In genomic region chr13:79374578-79374977, GRCh38 we compare ENCODE assay signal across 24 cellular contexts. TPM values are rescaled to one million over a fixed set of nuclear protein-coding genes. Genes with fewer than 3 reads are reported as not detected.
DNase-seq lines count a peak whose midpoint lies in the region; ATAC-seq, FAIRE-seq and TF ChIP-seq lines count a peak whose summit lies in the region.
"Had no signal": no experiment of that assay in that cellular context is flagged by ENCODE, and none has a peak within 500 bp of the region (broad histone marks: within the 10 kb centered on the region; RNA-seq: fewer than 3 reads in every experiment).

No MANE protein-coding gene starts in this region.

- H2AK5ac ChIP-seq in H9 (ENCODE audit: insufficient read length, low read length), result no peak overlapping the region

- WGBS in H9 (ENCODE audit: extremely low coverage, insufficient read length, low lambda C conversion rate), result no CpG with 5 or more reads among the region's 6 CpGs

- H3K4me1 Mint-ChIP-seq in H9 (no peaks in the 10 kb centered on the region; a peak in 1 of 4 replicates), nephron progenitor cell (no peaks in the 10 kb centered on the region)
- no peaks in the 10 kb centered on the region for H3K4me1 Mint-ChIP-seq in activated CD8-positive, alpha-beta T cell treated with anti-CD3 and anti-CD28 coated beads, Interleukin-2, amount 10 ng/mL, durations not matched to agents 7 days and 5 days (ENCODE audit: low read depth)

- H3K79me1 ChIP-seq in H9 (ENCODE audit: insufficient read depth, low read depth, low read length, poor library complexity, severe bottlenecking), result peaks cover 2% of the 10 kb centered on the region

- ATAC-seq in SK-N-SH treated with all-trans-retinoic acid at 6 μM for 48 hours (no peak), GM18867 (IDR thresholded peaks at IDR 0.05; ENCODE audit: unreplicated experiment) (no peak)
- no peak for ATAC-seq in activated CD8-positive, alpha-beta T cell treated with anti-CD3 and anti-CD28 coated beads, Interleukin-2, amount 10 ng/mL, durations not matched to agents 7 days and 5 days
- ATAC-seq: HCT116, T-cell had no signal

- H3K27ac Mint-ChIP-seq in H9, result peak overlapping the region in 2 of 3 experiments; percentile 4 to 74; a peak in 3 of 7 replicates
- H3K27ac Mint-ChIP-seq in nephron progenitor cell, result peak overlapping the region; percentile 57
- no peak overlapping the region for H3K27ac Mint-ChIP-seq in activated CD8-positive, alpha-beta T cell treated with anti-CD3 and anti-CD28 coated beads, Interleukin-2, amount 10 ng/mL, durations not matched to agents 7 days and 5 days
- H3K27ac Mint-ChIP-seq: T-cell had no signal

- H4K5ac ChIP-seq in H9 (ENCODE audit: insufficient read length, low read depth, low read length), result no peak overlapping the region

- H3K56ac ChIP-seq in H9 (ENCODE audit: insufficient read length, low read depth, low read length), result no peak overlapping the region

- H3K18ac ChIP-seq in H9 (ENCODE audit: insufficient read length, low read depth, low read length), result no peak overlapping the region

- H3K27ac ChIP-seq in H9 (ENCODE audit: insufficient read length, low read depth, low read length) (no peak overlapping the region), kidney (ENCODE audit: low read depth in 2 of 2, low read length in 2 of 2) (no peak overlapping the region)
- H3K27ac ChIP-seq: C4-2B, PC-9 had no signal

- FAIRE-seq in kidney (lab: Jason Lieb, UNC), result no peak
- FAIRE-seq: GM18507 had no signal

- H3K27me3 Mint-ChIP-seq in H9 (ENCODE audit: low read depth), result no peaks in the 10 kb centered on the region
- H3K27me3 Mint-ChIP-seq in nephron progenitor cell (ENCODE audit: low read depth, poor library complexity), result no peaks in the 10 kb centered on the region
- H3K27me3 Mint-ChIP-seq in activated CD8-positive, alpha-beta T cell treated with anti-CD3 and anti-CD28 coated beads, Interleukin-2, amount 10 ng/mL, durations not matched to agents 7 days and 5 days (ENCODE audit: low read depth), result no peaks in the 10 kb centered on the region
- H3K27me3 Mint-ChIP-seq: T-cell had no signal

- no peaks in the 10 kb centered on the region for H3K23me2 ChIP-seq in H9 (ENCODE audit: insufficient read length, low read depth, low read length, poor library complexity, severe bottlenecking)

- H3K79me2 ChIP-seq in H9 (ENCODE audit: insufficient read depth, low read length), result no peaks in the 10 kb centered on the region

- H3K9me3 Mint-ChIP-seq in H9, result no peaks in the 10 kb centered on the region
- H3K9me3 Mint-ChIP-seq in nephron progenitor cell, result no peaks in the 10 kb centered on the region
- H3K9me3 Mint-ChIP-seq in activated CD8-positive, alpha-beta T cell treated with anti-CD3 and anti-CD28 coated beads, Interleukin-2, amount 10 ng/mL, durations not matched to agents 7 days and 5 days (ENCODE audit: insufficient read depth), result no peaks in the 10 kb centered on the region
- H3K9me3 Mint-ChIP-seq: T-cell had no signal

- H3K9ac ChIP-seq in H9 (ENCODE audit: extremely low read depth, insufficient read length, low read length), result no peak overlapping the region
- H3K9ac ChIP-seq in kidney (ENCODE audit: low read length in 2 of 2), result no peak overlapping the region

- POLR2A ChIA-PET in activated CD8-positive, alpha-beta T cell treated with anti-CD3 and anti-CD28 coated beads, Interleukin-2, amount 10 ng/mL, durations not matched to agents 7 days and 5 days (lab: Charles Lee), result no interaction called here

- H3K36me3 ChIP-seq in kidney (ENCODE audit: control insufficient read depth in 1 of 2, insufficient read depth in 2 of 2, low read length in 2 of 2), result peaks cover 9 to 28% of the 10 kb centered on the region in 2 donors

- TF ChIP-seq CTCF in H9 (conservative IDR thresholded peaks at IDR 0.05), result no peak
- TF ChIP-seq CTCF in nephron progenitor cell (IDR thresholded peaks at IDR 0.05), result no peak
- no peak for TF ChIP-seq CTCF in kidney (IDR thresholded peaks at IDR 0.05; ENCODE audit: borderline replicate concordance, extremely low read depth, insufficient read depth)

- H3T11ph ChIP-seq in H9 (ENCODE audit: low read length), result no peak overlapping the region

- no peak overlapping the region for H3K23ac ChIP-seq in H9 (ENCODE audit: insufficient read length, low read depth, low read length)

- no peak overlapping the region for H3K4me3 ChIP-seq in kidney (ENCODE audit: low read length in 2 of 2)
- H3K4me3 ChIP-seq: PC-9 had no signal

- H3K36me3 Mint-ChIP-seq in H9 (ENCODE audit: insufficient read depth in 1 of 3, low read depth in 3 of 3) (peaks cover 21 to 49% (median 43%) of the 10 kb centered on the region in 3 experiments), nephron progenitor cell (ENCODE audit: low read depth) (peaks cover 38% of the 10 kb centered on the region)
- H3K36me3 Mint-ChIP-seq in activated CD8-positive, alpha-beta T cell treated with anti-CD3 and anti-CD28 coated beads, Interleukin-2, amount 10 ng/mL, durations not matched to agents 7 days and 5 days (ENCODE audit: low read depth), result peaks cover 52% of the 10 kb centered on the region

- peak; percentile 23 for DNase-seq in NCI-H82 (lab: John Stamatoyannopoulos, UW)
- DNase-seq in NCI-H82 treated with DMSO at 0.1 percent for 48 hours (lab: John Stamatoyannopoulos, UW; ENCODE audit: unreplicated experiment), result no peak
- no peak for DNase-seq in H9
- no peak for DNase-seq in nephron progenitor cell
- no peak for DNase-seq in activated CD8-positive, alpha-beta T cell treated with anti-CD3 and anti-CD28 coated beads, Interleukin-2, amount 10 ng/mL, durations not matched to agents 7 days and 5 days
- DNase-seq in kidney, result no peak
- DNase-seq: 8988T, GOT3, Kasumi-1, NCI-H1092 treated with DMSO at 0.1 percent for 48 hours, NCI-H146, NCI-H2029, NCI-H2227 treated with DMSO at 0.1 percent for 48 hours, NCI-H510A treated with DMSO at 0.1 percent for 48 hours, NCI-H748 treated with DMSO at 0.1 percent for 48 hours, PC-9, RPMI8226, SHP77, T-cell had no signal

- H4K91ac ChIP-seq in H9 (ENCODE audit: insufficient read length, low read depth, low read length), result no peak overlapping the region

- CTCF ChIA-PET in activated CD8-positive, alpha-beta T cell treated with anti-CD3 and anti-CD28 coated beads, Interleukin-2, amount 10 ng/mL, durations not matched to agents 7 days and 5 days (lab: Charles Lee), result interaction anchor here (1.1 kb wide), 1 partner anchor 17 kb away, joined by 4 read pairs; no protein-coding TSS in a partner anchor

- H2BK20ac ChIP-seq in H9 (ENCODE audit: low read depth, low read length, poor library complexity, severe bottlenecking), result no peak overlapping the region

- H2BK15ac ChIP-seq in H9 (ENCODE audit: low read depth, low read length), result no peak overlapping the region

- no peak overlapping the region for H2AFZ ChIP-seq in H9 (ENCODE audit: low read length)
- H2AFZ ChIP-seq: PC-9 had no signal

- H3K4ac ChIP-seq in H9 (ENCODE audit: low read depth, low read length), result no peak overlapping the region

- H2BK120ac ChIP-seq in H9 (ENCODE audit: low read depth, low read length, poor library complexity, severe bottlenecking), result no peak overlapping the region

- H3K9me3 ChIP-seq in H9 (ENCODE audit: control insufficient read depth, low read depth, low read length) (no peaks in the 10 kb centered on the region), kidney (ENCODE audit: control insufficient read depth in 1 of 2, low read length in 2 of 2) (no peaks in the 10 kb centered on the region)

- no peaks in the 10 kb centered on the region for H3K4me1 ChIP-seq in H9 (ENCODE audit: insufficient read depth, low read length)
- H3K4me1 ChIP-seq in kidney (ENCODE audit: control insufficient read depth in 1 of 2, insufficient read depth in 1 of 2, low read depth in 1 of 2, low read length in 2 of 2), result no peaks in the 10 kb centered on the region

- H3K4me2 ChIP-seq in H9 (ENCODE audit: insufficient read depth, insufficient read length, low read length), result no peak overlapping the region
- H3K4me2 ChIP-seq: PC-9 had no signal

- no peak overlapping the region for H3K14ac ChIP-seq in H9 (ENCODE audit: insufficient read depth, low read length)

- H4K8ac ChIP-seq in H9 (replicated peaks; ENCODE audit: insufficient read length, low read depth, low read length), result no peak overlapping the region

- no peak overlapping the region for H3K4me3 Mint-ChIP-seq in H9
- H3K4me3 Mint-ChIP-seq in nephron progenitor cell, result no peak overlapping the region
- no peak overlapping the region for H3K4me3 Mint-ChIP-seq in activated CD8-positive, alpha-beta T cell treated with anti-CD3 and anti-CD28 coated beads, Interleukin-2, amount 10 ng/mL, durations not matched to agents 7 days and 5 days
- H3K4me3 Mint-ChIP-seq: T-cell had no signal

- H4K20me1 ChIP-seq in H9 (ENCODE audit: control insufficient read depth, insufficient read depth, insufficient read length), result no peaks in the 10 kb centered on the region

- no peak overlapping the region for H2BK12ac ChIP-seq in H9 (ENCODE audit: insufficient read length, low read depth, low read length)

- no peak overlapping the region for H2BK5ac ChIP-seq in H9 (ENCODE audit: insufficient read length, low read length)

- intact Hi-C loops in kidney (cut with DNase I), result no loop called here

- no peaks in the 10 kb centered on the region for H3K27me3 ChIP-seq in H9 (ENCODE audit: insufficient read depth, low read length)

TF ChIP-seq in SK-N-SH treated with all-trans-retinoic acid at 6 μM for 48 hours, 23 proteins besides CTCF, POLR2A, EP300 and RAD21 (continues in another document):
- TF ChIP-seq POU6F1 (CRISPR knock-in tag; IDR thresholded peaks at IDR 0.05; ENCODE audit: borderline replicate concordance, low read depth), result no peak
- TF ChIP-seq TCF4 (CRISPR knock-in tag; IDR thresholded peaks at IDR 0.05; ENCODE audit: borderline replicate concordance), result peak; percentile 68; the same call in 1 of the 2 replicates

RNA-seq across cellular contexts. Expression of gene RBM26, which starts 31.5 kb away (rescaled TPM):
- total RNA-seq in H9 (2021) (66.8 and 70.5 TPM in 2 replicates), kidney (39.2 TPM)
- 10 to 100 TPM; 50.6 to 52.0 TPM for total RNA-seq in activated CD8-positive, alpha-beta T cell treated with anti-CD3 and anti-CD28 coated beads, Interleukin-2, amount 10 ng/mL, durations not matched to agents 7 days and 5 days
- polyA plus RNA-seq in kidney (ENCODE audit: insufficient read depth, low read depth, low replicate concordance), result 14.5 TPM
